8 cellular contexts compared by ENCODE assay signal in genomic region chr3:40317061-40317676, GRCh38. TPM values are rescaled to one million over a fixed set of nuclear protein-coding genes. Genes with fewer than 3 reads are reported as not detected.
A peak's percentile ranks its signal among the peaks of the same experiment; 100 is the strongest.
DNase-seq lines count a peak whose midpoint lies in the region; ATAC-seq and TF ChIP-seq lines count a peak whose summit lies in the region.

No MANE protein-coding gene starts in this region.

- H3K27ac Mint-ChIP-seq in CD14-positive monocyte (no peak overlapping the region), neural crest cell (ENCODE audit: unreplicated experiment) (no peak overlapping the region)
- no peak overlapping the region for H3K27ac Mint-ChIP-seq in activated T-helper 2 cell treated with anti-CD3 and anti-CD28 coated beads, Interferon-gamma antibody, Interleukin-2, Interleukin-4, amounts not matched to agents 10 μg/mL and 5 μg/mL and 100 μg/mL, durations not matched to agents 14 hours and 24 hours and 36 hours

- H3K4me1 ChIP-seq in esophagus muscularis mucosa: peaks cover 23 to 29% (median 24%) of the 10 kb centered on the region in 4 donors

- WGBS in esophagus muscularis mucosa: 27% methylated on average over 5 of the region's 5 CpGs

- no peaks in the 10 kb centered on the region for H3K27me3 ChIP-seq in WERI-Rb-1 (ENCODE audit: insufficient read depth, low read depth, severe bottlenecking)
- H3K27me3 ChIP-seq in esophagus muscularis mucosa: no peaks in the 10 kb centered on the region

- no peak for TF ChIP-seq EP300 in esophagus muscularis mucosa (IDR thresholded peaks at IDR 0.05)

- H3K4me3 Mint-ChIP-seq in CD14-positive monocyte (no peak overlapping the region), neural crest cell (peak overlapping the region; percentile 72)
- H3K4me3 Mint-ChIP-seq in activated T-helper 2 cell treated with anti-CD3 and anti-CD28 coated beads, Interferon-gamma antibody, Interleukin-2, Interleukin-4, amounts not matched to agents 10 μg/mL and 5 μg/mL and 100 μg/mL, durations not matched to agents 14 hours and 24 hours and 36 hours (ENCODE audit: low read depth): no peak overlapping the region

- ATAC-seq in GM18498 (IDR thresholded peaks at IDR 0.05; ENCODE audit: unreplicated experiment) (peak; percentile 79), HG02973 (IDR thresholded peaks at IDR 0.05; ENCODE audit: unreplicated experiment) (peak; percentile 73)

- TF ChIP-seq CTCF in CD14-positive monocyte (IDR thresholded peaks at IDR 0.05) (peak; percentile 88), WERI-Rb-1 (IDR thresholded peaks at IDR 0.05; ENCODE audit: low read depth, low read length) (peak; percentile 64), esophagus muscularis mucosa (IDR thresholded peaks at IDR 0.05) (peak; percentile 72 to 89 (median 82)), neural crest cell (conservative IDR thresholded peaks at IDR 0.05) (peak; percentile 91)

- no peak for TF ChIP-seq POLR2A in esophagus muscularis mucosa (IDR thresholded peaks at IDR 0.05; ENCODE audit: low read depth)

- H3K4me3 ChIP-seq in WERI-Rb-1 (ENCODE audit: low read depth, low read length) (no peak overlapping the region), esophagus muscularis mucosa (no peak overlapping the region)

- DNase-seq in CD14-positive monocyte (ENCODE audit: low spot score) (no peak), NCI-H226 (peak; percentile 12), WERI-Rb-1 (peak; percentile 35), esophagus muscularis mucosa (ENCODE audit: extremely low spot score) (no peak), neural crest cell (ENCODE audit: low read depth, low spot score) (peak; percentile 40)
- DNase-seq in activated T-helper 2 cell treated with anti-CD3 and anti-CD28 coated beads, Interferon-gamma antibody, Interleukin-2, Interleukin-4, amounts not matched to agents 10 μg/mL and 5 μg/mL and 100 μg/mL, durations not matched to agents 14 hours and 24 hours and 36 hours (ENCODE audit: low spot score): no peak

- intact Hi-C loops in CD14-positive monocyte (cut with micrococcal nuclease): loop anchor here (2.0 to 10.0 kb wide), 4 partner anchors 124 to 1648 kb away; partner anchors contain the start of genes RPL14 (in 1 of the 2) and ULK4 (in 1 of the 2)
- intact Hi-C loops in esophagus muscularis mucosa (cut with DNase I): loop anchor here (2.0 to 10.0 kb wide), 2 partner anchors 126 to 878 kb away; partner anchors contain the start of gene CTNNB1
- intact Hi-C loops in activated T-helper 2 cell treated with anti-CD3 and anti-CD28 coated beads, Interferon-gamma antibody, Interleukin-2, Interleukin-4, amounts not matched to agents 10 μg/mL and 5 μg/mL and 100 μg/mL, durations not matched to agents 14 hours and 24 hours and 36 hours (cut with micrococcal nuclease): loop anchor here (1.0 kb wide), 1 partner anchor 125 kb away; no protein-coding TSS in a partner anchor

- H3K36me3 Mint-ChIP-seq in CD14-positive monocyte (peaks cover 13 to 14% of the 10 kb centered on the region in 2 donors), neural crest cell (ENCODE audit: low read depth) (peaks cover 2% of the 10 kb centered on the region)
- peaks cover 15% of the 10 kb centered on the region for H3K36me3 Mint-ChIP-seq in activated T-helper 2 cell treated with anti-CD3 and anti-CD28 coated beads, Interferon-gamma antibody, Interleukin-2, Interleukin-4, amounts not matched to agents 10 μg/mL and 5 μg/mL and 100 μg/mL, durations not matched to agents 14 hours and 24 hours and 36 hours (ENCODE audit: low read depth)

- H3K9me3 ChIP-seq in WERI-Rb-1 (ENCODE audit: severe bottlenecking) (no peaks in the 10 kb centered on the region), esophagus muscularis mucosa (no peaks in the 10 kb centered on the region)

- H3K4me1 Mint-ChIP-seq in CD14-positive monocyte (peaks cover 19% of the 10 kb centered on the region), neural crest cell (no peaks in the 10 kb centered on the region)
- H3K4me1 Mint-ChIP-seq in activated T-helper 2 cell treated with anti-CD3 and anti-CD28 coated beads, Interferon-gamma antibody, Interleukin-2, Interleukin-4, amounts not matched to agents 10 μg/mL and 5 μg/mL and 100 μg/mL, durations not matched to agents 14 hours and 24 hours and 36 hours (ENCODE audit: low read depth): peaks cover 3% of the 10 kb centered on the region

- H3K36me3 ChIP-seq in WERI-Rb-1 (peaks cover 13% of the 10 kb centered on the region), esophagus muscularis mucosa (peaks cover 11 to 30% (median 26%) of the 10 kb centered on the region in 4 donors)

- peaks cover 0 to 2% (median 2%) of the 10 kb centered on the region in 3 donors for H3K27me3 Mint-ChIP-seq in CD14-positive monocyte (ENCODE audit: low read depth in 3 of 3)
- H3K27me3 Mint-ChIP-seq in neural crest cell (ENCODE audit: low read depth): no peaks in the 10 kb centered on the region
- no peaks in the 10 kb centered on the region for H3K27me3 Mint-ChIP-seq in activated T-helper 2 cell treated with anti-CD3 and anti-CD28 coated beads, Interferon-gamma antibody, Interleukin-2, Interleukin-4, amounts not matched to agents 10 μg/mL and 5 μg/mL and 100 μg/mL, durations not matched to agents 14 hours and 24 hours and 36 hours (ENCODE audit: low read depth)

- H3K27ac ChIP-seq in WERI-Rb-1 (no peak overlapping the region), esophagus muscularis mucosa (replicated peaks in 1 of 4) (no peak overlapping the region)

- H3K9me3 Mint-ChIP-seq in CD14-positive monocyte (no peaks in the 10 kb centered on the region), neural crest cell (no peaks in the 10 kb centered on the region)
- H3K9me3 Mint-ChIP-seq in activated T-helper 2 cell treated with anti-CD3 and anti-CD28 coated beads, Interferon-gamma antibody, Interleukin-2, Interleukin-4, amounts not matched to agents 10 μg/mL and 5 μg/mL and 100 μg/mL, durations not matched to agents 14 hours and 24 hours and 36 hours: no peaks in the 10 kb centered on the region

RNA-seq across cellular contexts. Expression of gene EIF1B, which starts 7.7 kb away (rescaled TPM):
- polyA plus RNA-seq in CD14-positive monocyte: 10 to 100 TPM; 51.8 to 70.8 TPM
- total RNA-seq in esophagus muscularis mucosa (10 to 100 TPM; 26.5 to 32.5 (median 30.7) TPM), neural crest cell (85.6 and 91.3 TPM in 2 replicates)
- total RNA-seq in activated T-helper 2 cell treated with anti-CD3 and anti-CD28 coated beads, Interferon-gamma antibody, Interleukin-2, Interleukin-4, amounts not matched to agents 10 μg/mL and 5 μg/mL and 100 μg/mL, durations not matched to agents 14 hours and 24 hours and 36 hours: 42.3 and 48.1 TPM in 2 replicates

Comparison
In these comparisons a context has a peak if more than half of its experiments do, and no peak if none do; other contexts are left out.
1. DNase-seq: peak in NCI-H226 (single experiment), WERI-Rb-1 (single experiment) and neural crest cell (single experiment); none in CD14-positive monocyte (single experiment), esophagus muscularis mucosa (single experiment) and activated T-helper 2 cell treated with anti-CD3 and anti-CD28 coated beads, Interferon-gamma antibody, Interleukin-2, Interleukin-4, amounts not matched to agents 10 μg/mL and 5 μg/mL and 100 μg/mL, durations not matched to agents 14 hours and 24 hours and 36 hours (single experiment).
2. Peak in every context shown above with its lines, with median percentiles within 50 percentile points of each other: CTCF ChIP-seq.